8 cellular contexts compared by ENCODE assay signal in the genomic region with DNA sequence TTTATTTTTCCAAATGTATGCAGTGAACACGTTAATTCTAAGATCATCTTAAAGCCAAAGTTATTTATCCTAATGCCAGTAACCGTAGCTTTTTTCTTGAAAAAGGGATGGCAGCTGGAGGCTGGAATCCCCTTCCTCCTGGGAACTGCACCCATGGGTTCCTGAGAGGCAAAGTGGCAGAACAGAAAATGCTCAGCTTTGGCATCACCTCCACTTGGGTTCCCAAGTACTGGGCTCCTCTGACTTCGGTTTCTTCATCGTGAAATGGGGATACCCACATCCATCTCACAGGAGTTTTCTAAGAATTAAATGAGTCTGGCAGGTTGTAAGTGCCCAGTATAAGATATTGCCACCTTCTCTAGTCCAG.
DNase-seq lines count a peak whose midpoint lies in the region; ATAC-seq and TF ChIP-seq lines count a peak whose summit lies in the region.

No MANE protein-coding gene starts in this region.

- peaks cover 33% of the 10 kb centered on the region for H3K4me1 Mint-ChIP-seq in T-helper 1 cell treated with Interleukin-12 subunit alpha and Interleukin-12 subunit beta and Interleukin-4 antibody, amounts not matched to agents 30 μg/mL and 1 μg/mL, for 36 hours (ENCODE audit: low read depth)

- H3K27me3 ChIP-seq in brain microvascular endothelial cell (replicated peaks) (no peaks in the 10 kb centered on the region), muscle layer of colon (ENCODE audit: control insufficient read depth in 1 of 2, insufficient read depth in 2 of 2, low read length in 2 of 2) (no peaks in the 10 kb centered on the region)

- no peaks in the 10 kb centered on the region for H3K9me3 Mint-ChIP-seq in T-helper 1 cell treated with Interleukin-12 subunit alpha and Interleukin-12 subunit beta and Interleukin-4 antibody, amounts not matched to agents 30 μg/mL and 1 μg/mL, for 36 hours

- H3K9ac ChIP-seq in muscle layer of colon (ENCODE audit: low read length): no peak overlapping the region

- H3K4me3 Mint-ChIP-seq in T-helper 1 cell treated with Interleukin-12 subunit alpha and Interleukin-12 subunit beta and Interleukin-4 antibody, amounts not matched to agents 30 μg/mL and 1 μg/mL, for 36 hours: peak overlapping the region; percentile 80

- DNase-seq in T-helper 1 cell (no peak), brain microvascular endothelial cell (no peak), NCI-H1417 (lab: John Stamatoyannopoulos, UW) (no peak), NCI-H510A treated with DMSO at 0.1 percent for 48 hours (lab: John Stamatoyannopoulos, UW) (no peak)

- H3K36me3 Mint-ChIP-seq in T-helper 1 cell treated with Interleukin-12 subunit alpha and Interleukin-12 subunit beta and Interleukin-4 antibody, amounts not matched to agents 30 μg/mL and 1 μg/mL, for 36 hours (ENCODE audit: low read depth): peaks cover 4% of the 10 kb centered on the region

- in situ Hi-C loops in brain microvascular endothelial cell (cut with HindIII; ENCODE audit: low pct_ligation_motif_present, low sequenced_read_pairs): no loop called here

- H3K27ac ChIP-seq in brain microvascular endothelial cell: no peak overlapping the region
- no peak overlapping the region for H3K27ac ChIP-seq in muscle layer of colon (ENCODE audit: low read depth, low read length)

- no peaks in the 10 kb centered on the region for H3K36me3 ChIP-seq in brain microvascular endothelial cell (replicated peaks)
- H3K36me3 ChIP-seq in muscle layer of colon (ENCODE audit: insufficient read depth, low read length): no peaks in the 10 kb centered on the region

- peak overlapping the region; percentile 79 for H3K27ac Mint-ChIP-seq in T-helper 1 cell treated with Interleukin-12 subunit alpha and Interleukin-12 subunit beta and Interleukin-4 antibody, amounts not matched to agents 30 μg/mL and 1 μg/mL, for 36 hours

- peak overlapping the region; percentile 62 for H3K4me3 ChIP-seq in brain microvascular endothelial cell (ENCODE audit: low read depth, low read length)
- peak overlapping the region; percentile 45 to 60 for H3K4me3 ChIP-seq in muscle layer of colon (ENCODE audit: low read depth in 1 of 2, low read length in 2 of 2)

- no peaks in the 10 kb centered on the region for H3K27me3 Mint-ChIP-seq in T-helper 1 cell treated with Interleukin-12 subunit alpha and Interleukin-12 subunit beta and Interleukin-4 antibody, amounts not matched to agents 30 μg/mL and 1 μg/mL, for 36 hours (ENCODE audit: low read depth)

- TF ChIP-seq CTCF in brain microvascular endothelial cell (IDR thresholded peaks at IDR 0.05; ENCODE audit: low read depth, low read length, missing control alignments): no peak

- H3K9me3 ChIP-seq in muscle layer of colon (ENCODE audit: low read length): no peaks in the 10 kb centered on the region

- no peaks in the 10 kb centered on the region for H3K4me1 ChIP-seq in muscle layer of colon (ENCODE audit: insufficient read depth, low read length)

- ATAC-seq in HG03196 (IDR thresholded peaks at IDR 0.05; ENCODE audit: unreplicated experiment): peak; percentile 18
- ATAC-seq in GM21526 (IDR thresholded peaks at IDR 0.05; ENCODE audit: low FRiP score, unreplicated experiment): no peak
